In the genomic region with DNA sequence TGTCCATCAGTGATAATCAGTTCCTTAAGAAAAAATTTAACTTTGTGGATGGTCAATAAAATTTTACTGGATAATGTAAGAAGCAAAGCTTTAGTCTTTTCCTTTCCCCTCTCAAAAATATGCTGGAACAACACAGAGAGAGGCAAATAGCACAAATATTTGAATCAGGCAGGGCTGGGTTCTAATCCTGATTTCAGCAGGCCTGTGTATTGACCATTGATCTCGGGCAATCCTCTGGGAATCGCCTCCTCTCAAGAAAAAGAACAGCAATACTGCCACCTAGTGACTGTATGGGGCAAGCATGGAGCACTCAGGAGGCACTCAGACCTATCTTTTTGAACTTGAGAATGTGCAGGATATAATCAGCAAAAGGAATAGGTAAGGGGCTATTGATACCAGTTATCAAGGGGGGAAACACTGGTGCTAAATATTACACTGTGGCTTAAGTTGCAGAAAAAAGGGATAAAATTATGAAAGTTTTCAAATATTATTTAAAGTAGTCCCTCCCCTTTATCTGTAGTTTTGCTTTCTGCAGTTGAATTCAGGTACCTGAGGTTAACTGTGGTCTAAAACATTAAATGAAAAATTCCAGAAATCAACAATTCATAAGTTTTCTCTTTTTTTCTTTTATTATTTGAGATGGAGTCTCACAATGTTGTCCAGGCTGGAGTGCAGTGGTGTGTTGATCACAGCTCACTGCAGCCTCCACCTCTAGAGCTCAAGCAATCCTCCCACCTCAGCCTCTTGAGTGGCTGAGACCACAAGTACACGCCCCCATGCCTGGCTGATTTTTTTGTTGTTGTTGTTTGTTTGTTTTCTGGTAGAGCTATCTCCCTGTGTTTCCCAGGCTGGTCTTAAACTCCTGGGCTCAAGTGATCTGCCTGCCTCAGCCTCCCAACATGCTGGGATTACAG, we compare ENCODE assay signal across 8 cellular contexts.
DNase-seq lines count a peak whose midpoint lies in the region; ATAC-seq and TF ChIP-seq lines count a peak whose summit lies in the region.

No MANE protein-coding gene starts in this region.

- H4K20me1 ChIP-seq in BLaER1 treated with 17β-estradiol and CSF1 and Interleukin-3, amounts not matched to agents 10 nM and 100 nM, result peaks cover 0 to 5% (median 0%) of the 10 kb centered on the region in 11 experiments; a peak in 1 of 22 replicates

- no peaks in the 10 kb centered on the region for H3K9me3 ChIP-seq in BLaER1 treated with 17β-estradiol and CSF1 and Interleukin-3, amounts not matched to agents 10 nM and 100 nM (replicated peaks in 1 of 11)
- H3K9me3 ChIP-seq in T-helper 17 cell (ENCODE audit: control insufficient read depth, low read length, poor library complexity, severe bottlenecking), result no peaks in the 10 kb centered on the region
- H3K9me3 ChIP-seq in colonic mucosa, result no peaks in the 10 kb centered on the region
- no peaks in the 10 kb centered on the region for H3K9me3 ChIP-seq in left lung

- no peak overlapping the region for H3K4me3 ChIP-seq in BLaER1 treated with 17β-estradiol and CSF1 and Interleukin-3, amounts not matched to agents 10 nM and 100 nM
- H3K4me3 ChIP-seq in colonic mucosa, result no peak overlapping the region
- no peak overlapping the region for H3K4me3 ChIP-seq in left lung

- no peaks in the 10 kb centered on the region for H3K27me3 ChIP-seq in BLaER1 treated with 17β-estradiol and CSF1 and Interleukin-3, amounts not matched to agents 10 nM and 100 nM
- H3K27me3 ChIP-seq in colonic mucosa (no peaks in the 10 kb centered on the region), left lung (no peaks in the 10 kb centered on the region)

- no peaks in the 10 kb centered on the region for H3K36me3 ChIP-seq in BLaER1 treated with 17β-estradiol and CSF1 and Interleukin-3, amounts not matched to agents 10 nM and 100 nM
- no peaks in the 10 kb centered on the region for H3K36me3 ChIP-seq in colonic mucosa
- no peaks in the 10 kb centered on the region for H3K36me3 ChIP-seq in left lung

- no peak overlapping the region for H3K27ac Mint-ChIP-seq in T-helper 17 cell

- peak overlapping the region in 6 of 11 experiments; percentile 80 to 94 (median 90); a peak in 8 of 22 replicates for H3K4me2 ChIP-seq in BLaER1 treated with 17β-estradiol and CSF1 and Interleukin-3, amounts not matched to agents 10 nM and 100 nM

- peaks cover 16% of the 10 kb centered on the region for H3K4me1 Mint-ChIP-seq in T-helper 17 cell

- intact Hi-C loops in colonic mucosa (cut with DNase I) (loop anchor here (2.0 to 10.0 kb wide), 3 partner anchors 159 to 476 kb away; no protein-coding TSS in a partner anchor), left lung (cut with DNase I) (loop anchor here (5.0 to 10.0 kb wide), 2 partner anchors 174 to 176 kb away; no protein-coding TSS in a partner anchor)

- no peak overlapping the region for H3K9ac ChIP-seq in BLaER1 treated with 17β-estradiol and CSF1 and Interleukin-3, amounts not matched to agents 10 nM and 100 nM
- H3K9ac ChIP-seq in colonic mucosa (ENCODE audit: low read depth in 2 of 2, low read length in 2 of 2), result no peak overlapping the region

- peak; percentile 39 for ATAC-seq in GM18867 (IDR thresholded peaks at IDR 0.05; ENCODE audit: unreplicated experiment)
- ATAC-seq in T-helper 17 cell, result peak; percentile 41
- peak; percentile 65 for ATAC-seq in left lung
- ATAC-seq in GM18873 (IDR thresholded peaks at IDR 0.05; ENCODE audit: low FRiP score, unreplicated experiment), result no peak

- H3K4me1 ChIP-seq in BLaER1 treated with 17β-estradiol and CSF1 and Interleukin-3, amounts not matched to agents 10 nM and 100 nM, result peaks cover 37 to 49% (median 42%) of the 10 kb centered on the region in 10 experiments
- H3K4me1 ChIP-seq in colonic mucosa, result peaks cover 5% of the 10 kb centered on the region
- peaks cover 0 to 27% of the 10 kb centered on the region in 2 donors for H3K4me1 ChIP-seq in left lung

- H3K27me3 Mint-ChIP-seq in T-helper 17 cell, result no peaks in the 10 kb centered on the region

- TF ChIP-seq CTCF in colonic mucosa (IDR thresholded peaks at IDR 0.05) (peak; percentile 85), left lung (IDR thresholded peaks at IDR 0.05) (peak; percentile 85 to 89)

- no peaks in the 10 kb centered on the region for H3K36me3 Mint-ChIP-seq in T-helper 17 cell (ENCODE audit: low read depth)

- 0 out of 22 replicates have a peak overlapping the region, but pooled peaks of 1 of the 11 experiments have one; percentile 18 for H3K27ac ChIP-seq in BLaER1 treated with 17β-estradiol and CSF1 and Interleukin-3, amounts not matched to agents 10 nM and 100 nM
- no peak overlapping the region for H3K27ac ChIP-seq in colonic mucosa
- no peak overlapping the region for H3K27ac ChIP-seq in left lung

- no peak overlapping the region for H3K4me3 Mint-ChIP-seq in T-helper 17 cell

- DNase-seq in NCI-H1417 (lab: John Stamatoyannopoulos, UW) (peak; percentile 71 to 92 (median 72)), T-helper 17 cell (no peak), colonic mucosa (peak; percentile 75), left lung (no peak)
- peak; percentile 15 for DNase-seq in stimulated activated naive CD4-positive, alpha-beta T cell treated with Interleukin-2 at 50 U/mL for 16 hours (lab: John Stamatoyannopoulos, UW)

Comparison
In these comparisons a context has a peak if more than half of its experiments do, and no peak if none do; other contexts are left out.
1. DNase-seq: peak in NCI-H1417 (3 of 3), colonic mucosa (single experiment) and stimulated activated naive CD4-positive, alpha-beta T cell treated with Interleukin-2 at 50 U/mL for 16 hours (single experiment); none in T-helper 17 cell (0 of 3) and left lung (0 of 2).